Comparison of ENCODE assay signal across 26 cellular contexts in the genomic region with DNA sequence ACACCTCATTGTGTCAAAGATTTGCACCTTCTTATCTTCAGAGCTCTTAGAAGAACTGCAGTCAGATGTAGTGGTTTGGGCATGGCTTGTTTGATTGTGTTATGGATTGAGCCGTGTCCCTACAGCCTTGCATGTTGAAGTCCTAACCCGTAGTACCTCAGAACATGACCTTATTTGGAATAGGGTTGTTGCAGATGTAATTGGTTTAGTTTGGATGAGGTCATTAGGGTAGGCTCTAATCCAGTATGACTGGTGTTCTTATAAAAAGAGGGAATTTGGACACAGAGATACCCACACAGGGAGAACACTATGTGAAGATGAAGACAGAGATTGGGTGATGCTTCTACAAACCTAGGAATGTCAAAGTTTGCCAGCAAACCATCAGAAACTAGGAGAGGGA.
"Had no signal": no experiment of that assay in that cellular context is flagged by ENCODE, and none has a peak within 500 bp of the region (broad histone marks: within the 10 kb centered on the region; RNA-seq: fewer than 3 reads in every experiment).

No MANE protein-coding gene starts in this region.

- H3K4me3 ChIP-seq: Peyer's patch had no signal

- H3K4me1 ChIP-seq: Peyer's patch had no signal

- H3K36me3 ChIP-seq: Peyer's patch had no signal

- H3K27me3 ChIP-seq: Peyer's patch had no signal

- DNase-seq: activated CD4-positive, alpha-beta memory T cell treated with anti-CD3 and anti-CD28 coated beads for 36 hours; activated CD4-positive, alpha-beta T cell treated with anti-CD3 and anti-CD28 coated beads, Interleukin-2, amount 10 ng/mL, durations not matched to agents 7 days and 5 days; activated CD4-positive, CD25-positive, alpha-beta regulatory T cell; activated CD8-positive, alpha-beta memory T cell treated with anti-CD3 and anti-CD28 coated beads for 24 hours; activated effector memory CD4-positive, alpha-beta T cell treated with anti-CD3 and anti-CD28 coated beads, Interleukin-2, amount 50 U/mL, for 16 hours; activated naive CD4-positive, alpha-beta T cell treated with Interleukin-2 at 50 U/mL for 16 hours; activated naive CD8-positive, alpha-beta T cell treated with anti-CD3 and anti-CD28 coated beads, Interleukin-2, amount 50 U/mL, for 24 hours; activated T-cell treated with anti-CD3 and anti-CD28 coated beads, Interleukin-2, amount 50 U/mL, for 4 hours; amygdala; Kasumi-1; NCI-H1092 treated with DMSO at 0.1 percent for 48 hours; NCI-H1417 treated with DMSO at 0.1 percent for 48 hours; NCI-H1694; NCI-H2029; NCI-H2107; NCI-H2171 treated with DMSO at 0.1 percent for 48 hours; NCI-H226; NCI-H526; NCI-H774; NK-92 treated with Interleukin-12 subunit alpha and Interleukin-12 subunit beta, amount 100 ng/mL, for 24 hours; Peyer's patch; SHP77 treated with DMSO at 0.1 percent for 48 hours; T-helper 2 cell; T1000 had no signal

- ATAC-seq: activated naive CD4-positive, alpha-beta T cell treated with anti-CD3 and anti-CD28 coated beads, Interleukin-2, amount 50 U/mL, for 72 hours; activated naive CD8-positive, alpha-beta T cell treated with anti-CD3 and anti-CD28 coated beads, Interleukin-2, amount 50 U/mL, for 24 hours; activated T-cell treated with anti-CD3 and anti-CD28 coated beads, Interleukin-2, amount 50 U/mL, for 4 hours had no signal

- H3K9me3 ChIP-seq: Peyer's patch had no signal

- H3K27ac ChIP-seq: Peyer's patch had no signal

- FAIRE-seq: astrocyte had no signal
